Comparison of ENCODE assay signal across 1 cellular context in the genomic region with DNA sequence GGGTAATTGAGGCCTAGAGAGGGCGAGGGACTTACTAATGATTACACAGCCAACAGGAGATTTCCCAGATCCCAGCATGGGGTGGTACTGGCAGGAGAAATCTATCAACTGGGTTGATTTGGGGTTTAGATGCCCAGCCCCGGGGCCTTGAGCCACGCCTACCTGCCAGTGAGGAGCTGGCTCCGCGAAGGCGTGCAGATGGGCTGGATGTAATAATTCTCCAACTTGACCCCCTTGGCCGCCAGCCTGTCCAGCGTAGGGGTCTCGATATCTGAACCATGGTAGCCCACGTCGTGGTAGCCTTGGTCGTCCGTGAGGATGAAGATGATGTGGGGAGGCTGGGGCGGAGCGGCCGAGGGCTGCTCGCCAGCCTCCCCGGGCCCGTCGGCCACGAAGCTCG.
TF ChIP-seq lines count a peak whose summit lies in the region.

No MANE protein-coding gene starts in this region.

TF ChIP-seq in IMR-90, 13 proteins besides CTCF, POLR2A, EP300 and RAD21:
- TF ChIP-seq, protein P1, sequence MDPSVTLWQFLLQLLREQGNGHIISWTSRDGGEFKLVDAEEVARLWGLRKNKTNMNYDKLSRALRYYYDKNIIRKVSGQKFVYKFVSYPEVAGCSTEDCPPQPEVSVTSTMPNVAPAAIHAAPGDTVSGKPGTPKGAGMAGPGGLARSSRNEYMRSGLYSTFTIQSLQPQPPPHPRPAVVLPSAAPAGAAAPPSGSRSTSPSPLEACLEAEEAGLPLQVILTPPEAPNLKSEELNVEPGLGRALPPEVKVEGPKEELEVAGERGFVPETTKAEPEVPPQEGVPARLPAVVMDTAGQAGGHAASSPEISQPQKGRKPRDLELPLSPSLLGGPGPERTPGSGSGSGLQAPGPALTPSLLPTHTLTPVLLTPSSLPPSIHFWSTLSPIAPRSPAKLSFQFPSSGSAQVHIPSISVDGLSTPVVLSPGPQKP (IDR thresholded peaks at IDR 0.05; ENCODE audit: borderline replicate concordance, low read depth, low read length) = no peak
- no peak for TF ChIP-seq SMC3 (IDR thresholded peaks at IDR 0.05; ENCODE audit: low read depth, low read length)
- no peak for TF ChIP-seq BHLHE40 (IDR thresholded peaks at IDR 0.05; ENCODE audit: low read depth, low read length)
- TF ChIP-seq MAFK (IDR thresholded peaks at IDR 0.05; ENCODE audit: low read depth, low read length) = no peak
- TF ChIP-seq, protein P2, sequence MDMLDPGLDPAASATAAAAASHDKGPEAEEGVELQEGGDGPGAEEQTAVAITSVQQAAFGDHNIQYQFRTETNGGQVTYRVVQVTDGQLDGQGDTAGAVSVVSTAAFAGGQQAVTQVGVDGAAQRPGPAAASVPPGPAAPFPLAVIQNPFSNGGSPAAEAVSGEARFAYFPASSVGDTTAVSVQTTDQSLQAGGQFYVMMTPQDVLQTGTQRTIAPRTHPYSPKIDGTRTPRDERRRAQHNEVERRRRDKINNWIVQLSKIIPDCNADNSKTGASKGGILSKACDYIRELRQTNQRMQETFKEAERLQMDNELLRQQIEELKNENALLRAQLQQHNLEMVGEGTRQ (IDR thresholded peaks at IDR 0.05; ENCODE audit: low read depth, low read length) = no peak
- TF ChIP-seq MAZ (IDR thresholded peaks at IDR 0.05; ENCODE audit: borderline replicate concordance, low read depth, low read length) = no peak
- TF ChIP-seq CEBPB (IDR thresholded peaks at IDR 0.05; ENCODE audit: low read depth, low read length) = no peak
- no peak for TF ChIP-seq CHD1 (IDR thresholded peaks at IDR 0.05; ENCODE audit: low read depth, low read length)
